Comparison of ENCODE assay signal across 18 cellular contexts in the genomic region with DNA sequence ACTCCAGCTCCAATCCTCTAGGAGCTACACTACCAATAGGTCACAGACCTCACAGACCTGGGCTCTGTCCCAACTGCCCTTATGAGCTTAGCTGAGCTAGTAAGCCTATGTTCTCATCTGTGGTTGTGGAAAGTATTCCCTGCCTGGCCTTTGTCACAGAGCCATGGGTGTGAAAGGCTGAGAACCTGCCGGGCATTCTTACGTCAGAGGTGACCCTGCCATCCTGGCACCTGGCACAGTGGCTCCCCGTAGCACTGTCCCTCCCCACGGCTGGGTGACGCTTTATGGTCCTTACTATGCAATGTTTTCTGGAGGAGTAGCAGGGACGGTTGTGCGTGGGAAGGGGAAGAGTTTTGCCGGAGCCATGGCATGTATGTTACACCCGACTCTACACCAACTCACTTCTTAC. TPM values are rescaled to one million over a fixed set of nuclear protein-coding genes. Genes with fewer than 3 reads are reported as not detected.
A peak's percentile ranks its signal among the peaks of the same experiment; 100 is the strongest.
DNase-seq lines count a peak whose midpoint lies in the region; ATAC-seq, FAIRE-seq and TF ChIP-seq lines count a peak whose summit lies in the region.
"Had no signal": no experiment of that assay in that cellular context is flagged by ENCODE, and none has a peak within 500 bp of the region (broad histone marks: within the 10 kb centered on the region; RNA-seq: fewer than 3 reads in every experiment).

No MANE protein-coding gene starts in this region.

- no peak overlapping the region for H3K9ac ChIP-seq in HepG2 (ENCODE audit: insufficient read depth, low read depth, low read length)

- no peak overlapping the region for H3K4me3 ChIP-seq in HepG2 (replicated peaks in 1 of 3; ENCODE audit: insufficient read depth in 1 of 3, low read depth in 2 of 3, low read length in 3 of 3)

- H3K4me3 Mint-ChIP-seq in activated T-cell treated with anti-CD3 and anti-CD28 coated beads, Interleukin-2, amount 50 U/mL, for 72 hours: peak overlapping the region; percentile 71 to 98
- peak overlapping the region; percentile 98 for H3K4me3 Mint-ChIP-seq in stimulated activated memory B cell treated with anti-CD40 and anti-IgM and Interleukin-4, amounts not matched to agents 10 μg/mL and 1 μg/mL and 100 μg/mL, for 72 hours
- H3K4me3 Mint-ChIP-seq: HFFc6 had no signal

- peaks cover 2 to 31% of the 10 kb centered on the region in 2 experiments; a peak in 3 of 5 replicates for H3K27me3 ChIP-seq in HepG2 (ENCODE audit: control insufficient read depth in 1 of 2, insufficient read depth in 2 of 2, low read length in 2 of 2)

- no peak overlapping the region for H3K4me2 ChIP-seq in HepG2 (ENCODE audit: low read depth, low read length)

- POLR2A ChIA-PET in HepG2 (lab: Yijun Ruan, JAX): no interaction called here

- no peak for TF ChIP-seq POLR2A in HepG2 (IDR thresholded peaks at IDR 0.05; ENCODE audit: insufficient read depth in 1 of 2, low read depth in 2 of 2, low read length in 2 of 2)

- H3K27ac Mint-ChIP-seq in activated T-cell treated with anti-CD3 and anti-CD28 coated beads, Interleukin-2, amount 50 U/mL, for 72 hours: no peak overlapping the region
- peak overlapping the region; percentile 74 for H3K27ac Mint-ChIP-seq in stimulated activated memory B cell treated with anti-CD40 and anti-IgM and Interleukin-4, amounts not matched to agents 10 μg/mL and 1 μg/mL and 100 μg/mL, for 72 hours
- H3K27ac Mint-ChIP-seq: HFFc6 had no signal

- H3K4me1 Mint-ChIP-seq in activated T-cell treated with anti-CD3 and anti-CD28 coated beads, Interleukin-2, amount 50 U/mL, for 72 hours (ENCODE audit: low read depth): peaks cover 85% of the 10 kb centered on the region
- peaks cover 88% of the 10 kb centered on the region for H3K4me1 Mint-ChIP-seq in stimulated activated memory B cell treated with anti-CD40 and anti-IgM and Interleukin-4, amounts not matched to agents 10 μg/mL and 1 μg/mL and 100 μg/mL, for 72 hours

- ATAC-seq in activated T-cell treated with anti-CD3 and anti-CD28 coated beads, Interleukin-2, amount 50 U/mL, for 72 hours (replicated peaks in 1 of 2): no peak
- ATAC-seq in HepG2 (no peak), HG03139 (IDR thresholded peaks at IDR 0.05; ENCODE audit: unreplicated experiment) (no peak)
- no peak for ATAC-seq in stimulated activated memory B cell treated with anti-CD40 and anti-IgM and Interleukin-4, amounts not matched to agents 10 μg/mL and 1 μg/mL and 100 μg/mL, for 72 hours
- ATAC-seq: foreskin keratinocyte had no signal

- peaks cover 20 to 22% of the 10 kb centered on the region in 2 donors for H3K36me3 Mint-ChIP-seq in activated T-cell treated with anti-CD3 and anti-CD28 coated beads, Interleukin-2, amount 50 U/mL, for 72 hours (ENCODE audit: insufficient read depth in 2 of 2)
- H3K36me3 Mint-ChIP-seq in stimulated activated memory B cell treated with anti-CD40 and anti-IgM and Interleukin-4, amounts not matched to agents 10 μg/mL and 1 μg/mL and 100 μg/mL, for 72 hours: peaks cover 56% of the 10 kb centered on the region

- no peak for FAIRE-seq in HepG2 (lab: Jason Lieb, UNC)

- H3K9me3 ChIP-seq in HepG2 (ENCODE audit: low read length): no peaks in the 10 kb centered on the region

- H3K36me3 ChIP-seq in HepG2 (replicated peaks in 1 of 2; ENCODE audit: control insufficient read depth in 1 of 2, insufficient read depth in 2 of 2, low read length in 2 of 2): no peaks in the 10 kb centered on the region
- H3K36me3 ChIP-seq: WERI-Rb-1 had no signal

- peaks cover 4% of the 10 kb centered on the region in 2 donors for H3K9me3 Mint-ChIP-seq in activated T-cell treated with anti-CD3 and anti-CD28 coated beads, Interleukin-2, amount 50 U/mL, for 72 hours
- peaks cover 4% of the 10 kb centered on the region for H3K9me3 Mint-ChIP-seq in stimulated activated memory B cell treated with anti-CD40 and anti-IgM and Interleukin-4, amounts not matched to agents 10 μg/mL and 1 μg/mL and 100 μg/mL, for 72 hours
- H3K9me3 Mint-ChIP-seq: HFFc6 had no signal

- peaks cover 7% of the 10 kb centered on the region; the same call in 1 of the 2 replicates for H3K4me1 ChIP-seq in HepG2 (ENCODE audit: insufficient read depth, low read length)
- H3K4me1 ChIP-seq: foreskin keratinocyte had no signal

- intact Hi-C loops in HepG2 (cut with micrococcal nuclease; ENCODE audit: unreplicated experiment): no loop called here

- TF ChIP-seq CTCF in HepG2 (CRISPR knock-in tag; IDR thresholded peaks at IDR 0.05): no peak

- no peak overlapping the region for H2AFZ ChIP-seq in HepG2 (ENCODE audit: low read length)

- CTCF ChIA-PET in HepG2 (lab: Yijun Ruan, JAX; ENCODE audit: low intra/inter-chr PET ratio, low total read pairs): no interaction called here

- no peaks in the 10 kb centered on the region for H3K27me3 Mint-ChIP-seq in activated T-cell treated with anti-CD3 and anti-CD28 coated beads, Interleukin-2, amount 50 U/mL, for 72 hours (ENCODE audit: low read depth)
- no peaks in the 10 kb centered on the region for H3K27me3 Mint-ChIP-seq in stimulated activated memory B cell treated with anti-CD40 and anti-IgM and Interleukin-4, amounts not matched to agents 10 μg/mL and 1 μg/mL and 100 μg/mL, for 72 hours

- H4K20me1 ChIP-seq in HepG2 (ENCODE audit: insufficient read depth, low read length): no peaks in the 10 kb centered on the region

- no peak for TF ChIP-seq RAD21 in HepG2 (CRISPR knock-in tag; IDR thresholded peaks at IDR 0.05)

- no peak overlapping the region for H3K27ac ChIP-seq in HepG2 (ENCODE audit: extremely low read length, insufficient read depth, low read length)
- H3K27ac ChIP-seq: foreskin keratinocyte, WERI-Rb-1 had no signal

- in situ Hi-C loops in HepG2 (cut with HindIII; ENCODE audit: extremely low pct_ligation_motif_present, low pct_unique_long_range_greater_than_20kb): no loop called here

- DNase-seq in activated effector memory CD4-positive, alpha-beta T cell treated with anti-CD3 and anti-CD28 coated beads, Interleukin-2, amount 50 U/mL, for 16 hours: peak; percentile 72
- DNase-seq in activated effector memory CD4-positive, alpha-beta T cell treated with Interleukin-2 at 50 U/mL for 16 hours: no peak
- no peak for DNase-seq in activated T-cell treated with anti-CD3 and anti-CD28 coated beads, Interleukin-2, amount 50 U/mL, for 72 hours
- no peak for DNase-seq in HepG2 (ENCODE audit: low spot score)
- no peak for DNase-seq in NCI-H2081 treated with DMSO at 0.1 percent for 48 hours (lab: John Stamatoyannopoulos, UW)
- DNase-seq in NCI-H345 (lab: John Stamatoyannopoulos, UW): no peak
- DNase-seq: activated naive CD4-positive, alpha-beta T cell treated with anti-CD3 and anti-CD28 coated beads, Interleukin-2, amount 50 U/mL, for 16 hours; dorsolateral prefrontal cortex; foreskin keratinocyte; HFFc6; islet precursor cell; NCI-H1436 treated with DMSO at 0.1 percent for 48 hours; nucleus accumbens; SIG-M5; WERI-Rb-1 had no signal

- 51% methylated on average over 4 of the region's 9 CpGs for WGBS in HepG2 (ENCODE audit: low lambda C conversion rate)

- BruUV-seq in HepG2 (replicated peaks; lab: Mats Ljungman, UMichigan): no TSS peak

- H3K79me2 ChIP-seq in HepG2 (ENCODE audit: insufficient read depth, low read length): no peaks in the 10 kb centered on the region

- TF ChIP-seq EP300 in HepG2 (IDR thresholded peaks at IDR 0.05; ENCODE audit: low read depth in 2 of 2, low read length in 2 of 2) (no peak), HepG2 (CRISPR knock-in tag; IDR thresholded peaks at IDR 0.05; ENCODE audit: borderline replicate concordance) (no peak)

RNA-seq across cellular contexts. Expression of a gene that starts 3.5 kb away (rescaled TPM):
- 100 to 1,000 TPM in 1 of 2 donors, 10 to 100 TPM in 1; 95.4 to 130 TPM for total RNA-seq in activated T-cell treated with anti-CD3 and anti-CD28 coated beads, Interleukin-2, amount 50 U/mL, for 72 hours
- total RNA-seq in HepG2 (2016; rRNA removed; fragmentation: Illumina TruSeq; extraction: Trizol): 0.04 TPM in 1 of 2 replicates, not detected in the other
- total RNA-seq in HepG2 (2016; cell fraction: cytosol; rRNA removed; fragmentation: Illumina TruSeq; extraction: Trizol; ENCODE audit: low read depth): not detected in 2 replicates
- not detected in 2 replicates for total RNA-seq in HepG2 (2016; cell fraction: insoluble cytoplasmic fraction; rRNA removed; fragmentation: Illumina TruSeq; extraction: Trizol)
- not detected in 2 replicates for total RNA-seq in HepG2 (2016; cell fraction: membrane; rRNA removed; fragmentation: Illumina TruSeq; extraction: Trizol)
- total RNA-seq in HepG2 (2016; cell fraction: nucleus; rRNA removed; fragmentation: Illumina TruSeq; extraction: Trizol): not detected in 2 replicates
- polyA plus RNA-seq in HepG2 (2011; rRNA removed): 0.11 and 0.29 TPM in 2 replicates
- 0.05 and 0.07 TPM in 2 replicates for polyA plus RNA-seq in HepG2 (2011; cell fraction: cytosol; rRNA removed)
- 0.05 TPM in 2 replicates for polyA plus RNA-seq in HepG2 (2011; cell fraction: nucleus; rRNA removed)
- not detected in 2 replicates for polyA plus RNA-seq in HepG2 (2012)
- not detected in 2 replicates for polyA plus RNA-seq in HepG2 (2016; cell fraction: cytosol; fragmentation: Illumina TruSeq; extraction: Trizol; ENCODE audit: low read depth)
- polyA plus RNA-seq in HepG2 (2016; cell fraction: insoluble cytoplasmic fraction; fragmentation: Illumina TruSeq; extraction: Trizol; ENCODE audit: low read depth): not detected in 2 replicates
- not detected in 2 replicates for polyA plus RNA-seq in HepG2 (2016; cell fraction: membrane; fragmentation: Illumina TruSeq; extraction: Trizol; ENCODE audit: low read depth)
- polyA plus RNA-seq in HepG2 (2016; cell fraction: nucleus; fragmentation: Illumina TruSeq; extraction: Trizol; ENCODE audit: insufficient read depth, low read depth): not detected in 2 replicates
- polyA minus RNA-seq in HepG2 (2011; rRNA and poly(A)+ RNA removed; ENCODE audit: low replicate concordance): 0.14 and 1.1 TPM in 2 replicates
- polyA minus RNA-seq in HepG2 (2011; cell fraction: cytosol; rRNA and poly(A)+ RNA removed): not detected in 2 replicates
- 0.90 TPM in 1 of 2 replicates, not detected in the other for polyA minus RNA-seq in HepG2 (2011; cell fraction: nucleus; rRNA and poly(A)+ RNA removed)
- total RNA-seq: G401 had no signal

RNA-seq across cellular contexts. Expression of a gene that starts 59.6 kb away (rescaled TPM):
- 10 to 100 TPM; 36.0 to 40.5 TPM for total RNA-seq in activated T-cell treated with anti-CD3 and anti-CD28 coated beads, Interleukin-2, amount 50 U/mL, for 72 hours
- total RNA-seq in HepG2 (2016; rRNA removed; fragmentation: Illumina TruSeq; extraction: Trizol): 13.9 and 14.2 TPM in 2 replicates
- 5.8 and 6.7 TPM in 2 replicates for total RNA-seq in HepG2 (2016; cell fraction: cytosol; rRNA removed; fragmentation: Illumina TruSeq; extraction: Trizol; ENCODE audit: low read depth)
- total RNA-seq in HepG2 (2016; cell fraction: insoluble cytoplasmic fraction; rRNA removed; fragmentation: Illumina TruSeq; extraction: Trizol): 10.6 and 11.0 TPM in 2 replicates
- total RNA-seq in HepG2 (2016; cell fraction: membrane; rRNA removed; fragmentation: Illumina TruSeq; extraction: Trizol): 4.5 and 5.9 TPM in 2 replicates
- 20.5 and 26.2 TPM in 2 replicates for total RNA-seq in HepG2 (2016; cell fraction: nucleus; rRNA removed; fragmentation: Illumina TruSeq; extraction: Trizol)
- polyA plus RNA-seq in HepG2 (2011; rRNA removed): 8.6 and 9.2 TPM in 2 replicates
- 7.0 and 8.7 TPM in 2 replicates for polyA plus RNA-seq in HepG2 (2011; cell fraction: cytosol; rRNA removed)
- 16.7 and 19.0 TPM in 2 replicates for polyA plus RNA-seq in HepG2 (2011; cell fraction: nucleus; rRNA removed)
- polyA plus RNA-seq in HepG2 (2012): 7.3 and 7.6 TPM in 2 replicates
- 0.57 and 0.77 TPM in 2 replicates for polyA plus RNA-seq in HepG2 (2016; cell fraction: cytosol; fragmentation: Illumina TruSeq; extraction: Trizol; ENCODE audit: low read depth)
- polyA plus RNA-seq in HepG2 (2016; cell fraction: insoluble cytoplasmic fraction; fragmentation: Illumina TruSeq; extraction: Trizol; ENCODE audit: low read depth): 7.9 and 10.6 TPM in 2 replicates
- polyA plus RNA-seq in HepG2 (2016; cell fraction: membrane; fragmentation: Illumina TruSeq; extraction: Trizol; ENCODE audit: low read depth): 1.4 and 1.5 TPM in 2 replicates
- polyA plus RNA-seq in HepG2 (2016; cell fraction: nucleus; fragmentation: Illumina TruSeq; extraction: Trizol; ENCODE audit: insufficient read depth, low read depth): 10.4 and 11.0 TPM in 2 replicates
- polyA minus RNA-seq in HepG2 (2011; rRNA and poly(A)+ RNA removed; ENCODE audit: low replicate concordance): 26.2 and 54.8 TPM in 2 replicates
- 11.6 and 12.3 TPM in 2 replicates for polyA minus RNA-seq in HepG2 (2011; cell fraction: cytosol; rRNA and poly(A)+ RNA removed)
- polyA minus RNA-seq in HepG2 (2011; cell fraction: nucleus; rRNA and poly(A)+ RNA removed): 52.4 and 72.0 TPM in 2 replicates

Comparison
In these comparisons a context has a peak if more than half of its experiments do, and no peak if none do; other contexts are left out.
1. RNA of a gene that starts 3.5 kb away (total RNA-seq): 95.4 to 130 TPM in activated T-cell treated with anti-CD3 and anti-CD28 coated beads, Interleukin-2, amount 50 U/mL, for 72 hours; 0.04 TPM in HepG2; every median in the first group is over 10 times any median in the second.